Comparison of ENCODE assay signal across 9 cellular contexts in the genomic region with DNA sequence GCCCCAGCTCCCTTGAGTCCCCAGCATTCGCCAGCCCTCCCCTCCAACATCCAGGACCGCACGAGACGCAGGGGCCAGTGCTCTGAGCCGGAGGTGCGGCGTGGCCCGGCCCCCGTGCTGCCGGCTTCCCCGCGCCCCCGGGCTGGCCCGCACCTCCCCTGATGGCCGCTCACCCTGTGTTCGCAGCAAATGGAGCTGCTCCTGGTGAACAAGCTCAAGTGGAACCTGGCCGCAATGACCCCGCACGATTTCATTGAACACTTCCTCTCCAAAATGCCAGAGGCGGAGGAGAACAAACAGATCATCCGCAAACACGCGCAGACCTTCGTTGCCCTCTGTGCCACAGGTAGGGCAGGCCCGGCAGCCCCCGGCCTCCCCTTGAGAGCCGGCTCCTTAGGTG. TPM values are rescaled to one million over a fixed set of nuclear protein-coding genes. Genes with fewer than 3 reads are reported as not detected.
DNase-seq lines count a peak whose midpoint lies in the region; ATAC-seq, FAIRE-seq and TF ChIP-seq lines count a peak whose summit lies in the region.
"Had no signal": no experiment of that assay in that cellular context is flagged by ENCODE, and none has a peak within 500 bp of the region (broad histone marks: within the 10 kb centered on the region; RNA-seq: fewer than 3 reads in every experiment).

No MANE protein-coding gene starts in this region.

- dilution Hi-C loops in keratinocyte (cut with MboI; ENCODE audit: extremely low pct_ligation_motif_present, low sequenced_read_pairs), result no loop called here

- H3K36me3 ChIP-seq in keratinocyte (ENCODE audit: control insufficient read depth in 2 of 2, extremely low read depth in 1 of 2, insufficient read depth in 2 of 2, low read length in 2 of 2) (peaks cover 25 to 33% of the 10 kb centered on the region in 2 experiments), testis (ENCODE audit: low read depth, missing control alignments) (no peaks in the 10 kb centered on the region)

- 20 to 33% methylated on average over 4 to 20 of the region's 27 CpGs for WGBS in testis, 2 donors

- no peak for DNase-seq in activated T-cell treated with anti-CD3 and anti-CD28 coated beads, Interleukin-2, amount 50 U/mL, for 72 hours
- no peak for DNase-seq in activated T-cell treated with anti-CD3 and anti-CD28 coated beads, Interleukin-2, amount 50 U/mL, for 48 hours
- no peak for DNase-seq in activated naive CD8-positive, alpha-beta T cell treated with anti-CD3 and anti-CD28 coated beads for 36 hours
- no peak for DNase-seq in keratinocyte (ENCODE audit: low read depth, low spot score)
- DNase-seq in testis, result no peak
- DNase-seq in AG20443 (ENCODE audit: low spot score), result no peak
- DNase-seq in DMS114 treated with DMSO at 0.1 percent for 48 hours (lab: John Stamatoyannopoulos, UW; ENCODE audit: unreplicated experiment), result no peak

- H3K9me3 ChIP-seq in keratinocyte (ENCODE audit: control insufficient read depth, low read depth, low read length) (no peaks in the 10 kb centered on the region), testis (no peaks in the 10 kb centered on the region)
- H3K9me3 ChIP-seq: right lobe of liver had no signal

- H3K9ac ChIP-seq in keratinocyte (ENCODE audit: control insufficient read depth, extremely low read depth, insufficient read depth, low read length), result peak overlapping the region; percentile 28

- no peak for FAIRE-seq in keratinocyte (lab: Jason Lieb, UNC)

- ATAC-seq in activated T-cell treated with anti-CD3 and anti-CD28 coated beads, Interleukin-2, amount 50 U/mL, for 72 hours (replicated peaks in 1 of 2), result no peak
- ATAC-seq in GM19397 (IDR thresholded peaks at IDR 0.05; ENCODE audit: unreplicated experiment), result no peak

- H2AFZ ChIP-seq in keratinocyte (ENCODE audit: control insufficient read depth, low read length), result no peak overlapping the region

- peaks cover 24% of the 10 kb centered on the region for H3K4me1 Mint-ChIP-seq in activated T-cell treated with anti-CD3 and anti-CD28 coated beads, Interleukin-2, amount 50 U/mL, for 72 hours (ENCODE audit: low read depth)
- peaks cover 5% of the 10 kb centered on the region for H3K4me1 Mint-ChIP-seq in activated naive CD8-positive, alpha-beta T cell treated with anti-CD3 and anti-CD28 coated beads for 36 hours

- no peak for TF ChIP-seq POLR2A in testis (IDR thresholded peaks at IDR 0.05)

- peaks cover 0 to 2% of the 10 kb centered on the region in 2 donors for H3K36me3 Mint-ChIP-seq in activated T-cell treated with anti-CD3 and anti-CD28 coated beads, Interleukin-2, amount 50 U/mL, for 72 hours (ENCODE audit: insufficient read depth in 2 of 2)
- H3K36me3 Mint-ChIP-seq in activated naive CD8-positive, alpha-beta T cell treated with anti-CD3 and anti-CD28 coated beads for 36 hours, result no peaks in the 10 kb centered on the region

- peaks cover 26% of the 10 kb centered on the region for H4K20me1 ChIP-seq in keratinocyte (ENCODE audit: control insufficient read depth, extremely low read depth, insufficient read depth, low read length)

- no peaks in the 10 kb centered on the region for H3K27me3 ChIP-seq in keratinocyte (ENCODE audit: control insufficient read depth, extremely low read depth, insufficient read depth, low read length)
- H3K27me3 ChIP-seq in testis, result no peaks in the 10 kb centered on the region
- H3K27me3 ChIP-seq: right lobe of liver had no signal

- intact Hi-C loops in testis (cut with DNase I; ENCODE audit: low total_unique reads), result no loop called here

- H3K79me2 ChIP-seq in keratinocyte (ENCODE audit: control insufficient read depth, insufficient read depth, low read length), result peaks cover 55% of the 10 kb centered on the region

- peak overlapping the region; percentile 64 for H3K4me2 ChIP-seq in keratinocyte (ENCODE audit: control insufficient read depth, extremely low read depth, insufficient read depth, low read depth, low read length)

- H3K9me1 ChIP-seq in keratinocyte (ENCODE audit: control insufficient read depth, extremely low read depth, insufficient read depth, low read length), result no peaks in the 10 kb centered on the region

- TF ChIP-seq CTCF in keratinocyte (optimal IDR thresholded peaks at IDR 0.05 in 1 of 3, IDR thresholded peaks at IDR 0.05 in 1 of 3, conservative IDR thresholded peaks at IDR 0.05 in 1 of 3; ENCODE audit: extremely low read depth in 1 of 3, insufficient read depth in 2 of 3, low read length in 3 of 3), result no peak
- peak in 1 of 3 experiments; percentile 13 for TF ChIP-seq CTCF in testis (IDR thresholded peaks at IDR 0.05)

- H3K27ac Mint-ChIP-seq in activated T-cell treated with anti-CD3 and anti-CD28 coated beads, Interleukin-2, amount 50 U/mL, for 72 hours, result no peak overlapping the region
- no peak overlapping the region for H3K27ac Mint-ChIP-seq in activated naive CD8-positive, alpha-beta T cell treated with anti-CD3 and anti-CD28 coated beads for 36 hours

- H3K4me3 ChIP-seq in keratinocyte (ENCODE audit: control insufficient read depth in 2 of 3, extremely low read depth in 1 of 3, insufficient read depth in 2 of 3, low read depth in 1 of 3, low read length in 3 of 3) (peak overlapping the region; percentile 37 to 95 (median 73)), testis (peak overlapping the region; percentile 60 to 73)

- H3K9me3 Mint-ChIP-seq in activated T-cell treated with anti-CD3 and anti-CD28 coated beads, Interleukin-2, amount 50 U/mL, for 72 hours, result no peaks in the 10 kb centered on the region
- no peaks in the 10 kb centered on the region for H3K9me3 Mint-ChIP-seq in activated naive CD8-positive, alpha-beta T cell treated with anti-CD3 and anti-CD28 coated beads for 36 hours

- peaks cover 15% of the 10 kb centered on the region for H3K4me1 ChIP-seq in keratinocyte (ENCODE audit: control insufficient read depth, extremely low read depth, insufficient read depth, low read length)
- H3K4me1 ChIP-seq in testis, result peaks cover 24% of the 10 kb centered on the region

- H3K4me3 Mint-ChIP-seq in activated T-cell treated with anti-CD3 and anti-CD28 coated beads, Interleukin-2, amount 50 U/mL, for 72 hours, result peak overlapping the region; percentile 63 to 68
- peak overlapping the region; percentile 57 for H3K4me3 Mint-ChIP-seq in activated naive CD8-positive, alpha-beta T cell treated with anti-CD3 and anti-CD28 coated beads for 36 hours

- H3K27me3 Mint-ChIP-seq in activated T-cell treated with anti-CD3 and anti-CD28 coated beads, Interleukin-2, amount 50 U/mL, for 72 hours (ENCODE audit: low read depth), result peaks cover 20% of the 10 kb centered on the region
- peaks cover 28% of the 10 kb centered on the region for H3K27me3 Mint-ChIP-seq in activated naive CD8-positive, alpha-beta T cell treated with anti-CD3 and anti-CD28 coated beads for 36 hours

- H3K27ac ChIP-seq in keratinocyte (ENCODE audit: control insufficient read depth, insufficient read depth, low read length) (no peak overlapping the region), testis (no peak overlapping the region)

RNA-seq across cellular contexts. Expression of a gene that starts 2.7 kb away (rescaled TPM):
- total RNA-seq in activated T-cell treated with anti-CD3 and anti-CD28 coated beads, Interleukin-2, amount 50 U/mL, for 72 hours, result 1 to 10 TPM; 1.5 to 1.8 TPM
- 1 to 10 TPM; 2.4 to 3.2 TPM for total RNA-seq in activated naive CD8-positive, alpha-beta T cell treated with anti-CD3 and anti-CD28 coated beads for 36 hours
- 124 to 216 TPM (median 193 TPM) in 3 replicates for polyA plus RNA-seq in keratinocyte
- 40.4 TPM for polyA plus RNA-seq in keratinocyte (2011; ENCODE audit: low read depth)
- 179 and 282 TPM in 2 replicates for polyA plus RNA-seq in keratinocyte (2011; cell fraction: cytosol; rRNA removed)
- polyA plus RNA-seq in keratinocyte (2011; cell fraction: nucleus; rRNA removed), result 241 and 313 TPM in 2 replicates
- polyA plus RNA-seq in keratinocyte (2012; ENCODE audit: low replicate concordance), result 64.5 and 271 TPM in 2 replicates
- 189 to 848 TPM (median 232 TPM) in 3 replicates for polyA minus RNA-seq in keratinocyte
- polyA minus RNA-seq in keratinocyte (2011; cell fraction: cytosol; rRNA and poly(A)+ RNA removed), result 639 TPM
- polyA minus RNA-seq in keratinocyte (2011; cell fraction: nucleus; rRNA and poly(A)+ RNA removed), result 278 and 320 TPM in 2 replicates
- 10 to 100 TPM in 1 of 2 donors, 1 to 10 TPM in 1; 8.8 to 13.7 TPM for total RNA-seq in testis
- polyA plus RNA-seq in testis (ENCODE audit: insufficient read depth, low read depth, low replicate concordance), result 16.4 TPM

RNA-seq across cellular contexts. Expression of a gene that starts 31.5 kb away (rescaled TPM):
- 10 to 100 TPM; 30.5 to 33.2 TPM for total RNA-seq in activated T-cell treated with anti-CD3 and anti-CD28 coated beads, Interleukin-2, amount 50 U/mL, for 72 hours
- 10 to 100 TPM; 18.7 to 21.8 TPM for total RNA-seq in activated naive CD8-positive, alpha-beta T cell treated with anti-CD3 and anti-CD28 coated beads for 36 hours
- polyA plus RNA-seq in keratinocyte (19.8 to 24.3 TPM (median 22.9 TPM) in 3 replicates), testis (ENCODE audit: insufficient read depth, low read depth, low replicate concordance) (27.0 TPM)
- 18.0 TPM for polyA plus RNA-seq in keratinocyte (2011; ENCODE audit: low read depth)
- 14.2 and 16.1 TPM in 2 replicates for polyA plus RNA-seq in keratinocyte (2011; cell fraction: cytosol; rRNA removed)
- polyA plus RNA-seq in keratinocyte (2011; cell fraction: nucleus; rRNA removed), result 49.3 and 58.7 TPM in 2 replicates
- 14.2 and 15.2 TPM in 2 replicates for polyA plus RNA-seq in keratinocyte (2012; ENCODE audit: low replicate concordance)
- polyA minus RNA-seq in keratinocyte, result 8.4 to 11.2 TPM (median 10.8 TPM) in 3 replicates
- polyA minus RNA-seq in keratinocyte (2011; cell fraction: cytosol; rRNA and poly(A)+ RNA removed), result 5.6 TPM
- polyA minus RNA-seq in keratinocyte (2011; cell fraction: nucleus; rRNA and poly(A)+ RNA removed), result 15.1 and 16.9 TPM in 2 replicates
- 10 to 100 TPM; 38.0 to 38.7 TPM for total RNA-seq in testis
